24 cellular contexts compared by ENCODE assay signal in genomic region chr1:67299296-67299695, GRCh38. TPM values are rescaled to one million over a fixed set of nuclear protein-coding genes. Genes with fewer than 3 reads are reported as not detected.
"Had no signal": no experiment of that assay in that cellular context is flagged by ENCODE, and none has a peak within 500 bp of the region (broad histone marks: within the 10 kb centered on the region; RNA-seq: fewer than 3 reads in every experiment).

No MANE protein-coding gene starts in this region.

- H3K4me3 Mint-ChIP-seq: activated CD4-positive, alpha-beta memory T cell treated with anti-CD3 and anti-CD28 coated beads, Interleukin-2, amount 10 ng/mL, durations not matched to agents 7 days and 5 days; activated CD4-positive, alpha-beta T cell treated with anti-CD3 and anti-CD28 coated beads for 36 hours; activated naive CD4-positive, alpha-beta T cell treated with anti-CD3 and anti-CD28 coated beads, Interleukin-2, amount 10 ng/mL, durations not matched to agents 7 days and 5 days; activated naive CD8-positive, alpha-beta T cell treated with anti-CD3 and anti-CD28 coated beads for 36 hours had no signal

- H3K9ac ChIP-seq: KMS-11, SK-N-SH had no signal

- H3K27ac Mint-ChIP-seq: activated CD4-positive, alpha-beta memory T cell treated with anti-CD3 and anti-CD28 coated beads, Interleukin-2, amount 10 ng/mL, durations not matched to agents 7 days and 5 days; activated CD4-positive, alpha-beta T cell treated with anti-CD3 and anti-CD28 coated beads for 36 hours; activated naive CD4-positive, alpha-beta T cell treated with anti-CD3 and anti-CD28 coated beads, Interleukin-2, amount 10 ng/mL, durations not matched to agents 7 days and 5 days; activated naive CD8-positive, alpha-beta T cell treated with anti-CD3 and anti-CD28 coated beads for 36 hours; activated T-helper 2 cell treated with anti-CD3 and anti-CD28 coated beads, Interferon-gamma antibody, Interleukin-2, Interleukin-4, amounts not matched to agents 10 μg/mL and 5 μg/mL and 100 μg/mL, durations not matched to agents 14 hours and 24 hours and 36 hours had no signal

- H3K4me2 ChIP-seq: KMS-11, SK-N-SH had no signal

- H3K9me2 ChIP-seq: SK-N-SH had no signal

- H3K9me3 ChIP-seq: Peyer's patch, SJCRH30, SK-N-SH had no signal

- H3K36me3 ChIP-seq: Peyer's patch, SJCRH30, WERI-Rb-1 had no signal

- H3K27me3 Mint-ChIP-seq: activated CD4-positive, alpha-beta memory T cell treated with anti-CD3 and anti-CD28 coated beads, Interleukin-2, amount 10 ng/mL, durations not matched to agents 7 days and 5 days; activated naive CD4-positive, alpha-beta T cell treated with anti-CD3 and anti-CD28 coated beads, Interleukin-2, amount 10 ng/mL, durations not matched to agents 7 days and 5 days had no signal

- H3K4me3 ChIP-seq: Peyer's patch, SJCRH30 had no signal

- H3K27ac ChIP-seq: KMS-11, Peyer's patch, RWPE1, SJCRH30, WERI-Rb-1 had no signal

- H3K4me1 ChIP-seq: Peyer's patch, SJCRH30 had no signal

- H3K9me3 Mint-ChIP-seq: activated CD4-positive, alpha-beta memory T cell treated with anti-CD3 and anti-CD28 coated beads, Interleukin-2, amount 10 ng/mL, durations not matched to agents 7 days and 5 days had no signal

- H3K27me3 ChIP-seq: Peyer's patch, SJCRH30 had no signal

- DNase-seq: activated CD4-positive, alpha-beta memory T cell treated with anti-CD3 and anti-CD28 coated beads, Interleukin-2, amount 10 ng/mL, durations not matched to agents 7 days and 5 days; activated CD4-positive, alpha-beta T cell treated with anti-CD3 and anti-CD28 coated beads for 36 hours; activated CD4-positive, alpha-beta T cell treated with anti-CD3 and anti-CD28 coated beads, Interleukin-2, amount 50 U/mL, for 1 hour; activated gamma-delta T cell treated with Interleukin-2 at 50 U/mL for 16 hours; activated naive CD4-positive, alpha-beta T cell treated with anti-CD3 and anti-CD28 coated beads, Interleukin-2, amount 10 ng/mL, durations not matched to agents 7 days and 5 days; activated naive CD8-positive, alpha-beta T cell treated with anti-CD3 and anti-CD28 coated beads for 36 hours; activated T-cell treated with anti-CD3 and anti-CD28 coated beads for 4 hours; activated T-cell treated with anti-CD3 and anti-CD28 coated beads, Interleukin-2, amount 50 U/mL, for 48 hours; cerebellar nuclear complex; NCI-H1048; NCI-H146; NCI-H187 treated with DMSO at 0.1 percent for 48 hours; NCI-H2081 treated with DMSO at 0.1 percent for 48 hours; NCI-H446 treated with DMSO at 0.1 percent for 48 hours; NCI-H774; Peyer's patch; Right ventricle myocardium superior; SJCRH30; SK-N-SH; T-helper 1 cell; WERI-Rb-1 had no signal

RNA-seq across cellular contexts. Expression of gene IL12RB2, which starts 8.4 kb away (rescaled TPM):
- total RNA-seq: SJCRH30 had no signal
- polyA plus RNA-seq: SK-N-SH had no signal
